1 cellular context compared by ENCODE assay signal in genomic region chr3:124730129-124730919, GRCh38.
TF ChIP-seq lines count a peak whose summit lies in the region.

UMPS (plus strand) TSS chr3:124730452; CDS start chr3:124730472, 20 bp downstream.

TF ChIP-seq in A549, 52 proteins besides CTCF, POLR2A, EP300 and RAD21 (continued from another document):
- peak; percentile 83 for TF ChIP-seq E2F6 (IDR thresholded peaks at IDR 0.05; ENCODE audit: borderline replicate concordance, low read depth)
- no peak for TF ChIP-seq PBX3 (IDR thresholded peaks at IDR 0.05)
- no peak for TF ChIP-seq HEYL (CRISPR knock-in tag; IDR thresholded peaks at IDR 0.05)
- TF ChIP-seq BHLHE40 (IDR thresholded peaks at IDR 0.05; ENCODE audit: low read depth, low read length), result no peak
- no peak for TF ChIP-seq TP53 (CRISPR knock-in tag; IDR thresholded peaks at IDR 0.05)
- TF ChIP-seq BCL3 (IDR thresholded peaks at IDR 0.05), result peak; percentile 94
- TF ChIP-seq MAX (IDR thresholded peaks at IDR 0.05), result peak; percentile 83
- no peak for TF ChIP-seq RNF2 (IDR thresholded peaks at IDR 0.05; ENCODE audit: borderline replicate concordance, low read depth)
- TF ChIP-seq CHD4 (IDR thresholded peaks at IDR 0.05; ENCODE audit: borderline replicate concordance), result no peak
- no peak for TF ChIP-seq FOXS1 (CRISPR knock-in tag; IDR thresholded peaks at IDR 0.05)
- TF ChIP-seq NPAS2 (CRISPR knock-in tag; IDR thresholded peaks at IDR 0.05; ENCODE audit: borderline replicate concordance), result no peak
- TF ChIP-seq HOXB5 (CRISPR knock-in tag; IDR thresholded peaks at IDR 0.05), result no peak
- TF ChIP-seq ESRRA (IDR thresholded peaks at IDR 0.05; ENCODE audit: borderline replicate concordance, low read length), result no peak
- no peak for TF ChIP-seq HES2 (IDR thresholded peaks at IDR 0.05)
- no peak for TF ChIP-seq HOXA7 (CRISPR knock-in tag; IDR thresholded peaks at IDR 0.05)
- TF ChIP-seq CBX2 (IDR thresholded peaks at IDR 0.05; ENCODE audit: borderline replicate concordance, low read depth), result no peak
- TF ChIP-seq FOSL2 (IDR thresholded peaks at IDR 0.05), result no peak
- peak; percentile 84 for TF ChIP-seq FOSL2 (CRISPR knock-in tag; IDR thresholded peaks at IDR 0.05)
- no peak for TF ChIP-seq TFCP2L1 (CRISPR knock-in tag; IDR thresholded peaks at IDR 0.05)
- no peak for TF ChIP-seq ZNF302 (CRISPR knock-in tag; IDR thresholded peaks at IDR 0.05)
- no peak for TF ChIP-seq SMC3 (IDR thresholded peaks at IDR 0.05)
- no peak for TF ChIP-seq EHMT2 (IDR thresholded peaks at IDR 0.05; ENCODE audit: low read depth)
- TF ChIP-seq JUNB (IDR thresholded peaks at IDR 0.05), result no peak
- no peak for TF ChIP-seq NR3C1 (IDR thresholded peaks at IDR 0.05)
- 0 out of 2 replicates have a peak, but pooled peaks have one; percentile 25 for TF ChIP-seq ATOH8 (CRISPR knock-in tag; IDR thresholded peaks at IDR 0.05; ENCODE audit: low read depth)
- TF ChIP-seq RARB (CRISPR knock-in tag; IDR thresholded peaks at IDR 0.05), result no peak
- no peak for TF ChIP-seq HDAC2 (IDR thresholded peaks at IDR 0.05)
- TF ChIP-seq KDM5A (IDR thresholded peaks at IDR 0.05), result peak; percentile 90
- no peak for TF ChIP-seq POLR2AphosphoS2 (conservative IDR thresholded peaks at IDR 0.05; ENCODE audit: low read length)
- peak; percentile 87 to 88; a peak in 4 of 5 replicates for TF ChIP-seq JUN (IDR thresholded peaks at IDR 0.05)
- TF ChIP-seq NFE2L2 (conservative IDR thresholded peaks at IDR 0.05; ENCODE audit: low read length), result no peak
- TF ChIP-seq MYC (IDR thresholded peaks at IDR 0.05; ENCODE audit: borderline replicate concordance, low read length), result peak; percentile 55
- TF ChIP-seq PHF8 (IDR thresholded peaks at IDR 0.05; ENCODE audit: borderline replicate concordance, low read depth), result peak; percentile 77
- no peak for TF ChIP-seq CEBPB (IDR thresholded peaks at IDR 0.05)
- no peak for TF ChIP-seq RCOR1 (IDR thresholded peaks at IDR 0.05; ENCODE audit: low read depth, low read length)
